13 cellular contexts compared by ENCODE assay signal in the genomic region with DNA sequence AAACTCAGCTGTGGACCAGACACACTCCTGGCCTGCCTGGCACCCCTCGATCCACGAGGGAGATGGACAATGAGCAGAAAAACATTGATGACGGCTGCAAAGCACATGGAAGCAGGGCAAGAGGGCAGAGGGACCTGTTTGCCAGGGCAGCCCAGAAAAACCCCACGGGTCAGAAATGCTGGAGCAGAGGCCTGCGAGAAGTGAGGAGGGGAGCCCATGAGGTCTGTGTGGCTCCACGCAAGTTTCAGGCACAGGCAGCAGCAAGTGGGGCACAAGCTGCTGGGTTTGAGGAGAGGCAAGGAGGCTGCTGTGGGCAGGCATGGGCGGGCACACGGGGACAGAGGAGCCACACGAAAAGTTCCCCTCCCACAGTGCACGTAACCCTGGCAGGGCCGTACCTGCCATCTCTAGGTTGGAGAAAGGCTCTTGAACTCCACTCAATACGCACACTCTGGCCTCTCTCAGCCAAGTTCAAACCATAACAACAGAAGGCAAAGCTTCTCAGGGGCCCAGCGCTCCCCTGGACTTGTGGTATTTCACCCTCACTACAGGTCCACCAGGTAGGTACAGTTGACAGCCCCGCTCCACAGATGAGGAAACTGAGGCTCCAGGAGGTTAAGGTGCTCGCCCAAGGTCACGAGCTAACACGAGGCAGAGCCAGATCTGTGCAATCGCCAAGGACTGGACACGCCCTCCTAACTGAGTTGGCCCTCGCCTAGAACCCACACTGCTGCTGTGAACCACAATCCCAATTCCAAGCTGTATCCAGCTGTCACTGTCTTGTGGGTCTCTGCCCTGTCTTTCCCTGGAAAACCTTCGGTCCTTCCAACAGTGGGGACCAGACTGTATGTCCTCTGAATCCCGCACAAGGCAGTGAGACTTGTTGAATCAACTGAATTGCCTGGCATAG.
DNase-seq lines count a peak whose midpoint lies in the region; ATAC-seq and TF ChIP-seq lines count a peak whose summit lies in the region.
"Had no signal": no experiment of that assay in that cellular context is flagged by ENCODE, and none has a peak within 500 bp of the region (broad histone marks: within the 10 kb centered on the region; RNA-seq: fewer than 3 reads in every experiment).

No MANE protein-coding gene starts in this region.

- in situ Hi-C loops in brain microvascular endothelial cell (cut with HindIII; ENCODE audit: low pct_ligation_motif_present, low sequenced_read_pairs), result no loop called here

- H3K4me1 Mint-ChIP-seq in activated CD8-positive, alpha-beta T cell treated with anti-CD3 and anti-CD28 coated beads for 36 hours (ENCODE audit: low read depth), result peaks cover 48% of the 10 kb centered on the region
- H3K4me1 Mint-ChIP-seq in activated CD8-positive, alpha-beta T cell treated with anti-CD3 and anti-CD28 coated beads, Interleukin-2, amount 10 ng/mL, durations not matched to agents 7 days and 5 days (ENCODE audit: low read depth), result peaks cover 12% of the 10 kb centered on the region

- no peaks in the 10 kb centered on the region for H3K27me3 ChIP-seq in brain microvascular endothelial cell (replicated peaks)
- no peaks in the 10 kb centered on the region for H3K27me3 ChIP-seq in mucosa of rectum (ENCODE audit: control insufficient read depth in 2 of 2, insufficient read depth in 2 of 2, low read length in 2 of 2)

- DNase-seq in activated CD8-positive, alpha-beta T cell treated with anti-CD3 and anti-CD28 coated beads for 36 hours, result no peak
- no peak for DNase-seq in activated CD8-positive, alpha-beta T cell treated with anti-CD3 and anti-CD28 coated beads, Interleukin-2, amount 10 ng/mL, durations not matched to agents 7 days and 5 days
- DNase-seq in brain microvascular endothelial cell (no peak), NCI-H2029 treated with DMSO at 0.1 percent for 48 hours (lab: John Stamatoyannopoulos, UW) (no peak), NCI-H82 treated with DMSO at 0.1 percent for 48 hours (lab: John Stamatoyannopoulos, UW; ENCODE audit: unreplicated experiment) (no peak)
- DNase-seq: ACHN; activated CD8-positive, alpha-beta memory T cell treated with anti-CD3 and anti-CD28 coated beads, Interleukin-2, amount 50 U/mL, for 4 hours; NCI-H187 had no signal

- H3K9me3 Mint-ChIP-seq in activated CD8-positive, alpha-beta T cell treated with anti-CD3 and anti-CD28 coated beads for 36 hours, result no peaks in the 10 kb centered on the region
- H3K9me3 Mint-ChIP-seq in activated CD8-positive, alpha-beta T cell treated with anti-CD3 and anti-CD28 coated beads, Interleukin-2, amount 10 ng/mL, durations not matched to agents 7 days and 5 days (ENCODE audit: insufficient read depth), result no peaks in the 10 kb centered on the region

- intact Hi-C loops in activated CD8-positive, alpha-beta T cell treated with anti-CD3 and anti-CD28 coated beads for 36 hours (cut with micrococcal nuclease), result no loop called here

- POLR2A ChIA-PET in activated CD8-positive, alpha-beta T cell treated with anti-CD3 and anti-CD28 coated beads for 36 hours (lab: Charles Lee), result interaction anchor here (0.8 kb wide), 1 partner anchor 31 kb away, joined by 3 read pairs; no protein-coding TSS in a partner anchor
- POLR2A ChIA-PET in activated CD8-positive, alpha-beta T cell treated with anti-CD3 and anti-CD28 coated beads, Interleukin-2, amount 10 ng/mL, durations not matched to agents 7 days and 5 days (lab: Charles Lee), result no interaction called here

- H3K27ac Mint-ChIP-seq in activated CD8-positive, alpha-beta T cell treated with anti-CD3 and anti-CD28 coated beads for 36 hours, result peak overlapping the region; percentile 63
- H3K27ac Mint-ChIP-seq in activated CD8-positive, alpha-beta T cell treated with anti-CD3 and anti-CD28 coated beads, Interleukin-2, amount 10 ng/mL, durations not matched to agents 7 days and 5 days, result no peak overlapping the region

- peaks cover 4% of the 10 kb centered on the region for H3K36me3 Mint-ChIP-seq in activated CD8-positive, alpha-beta T cell treated with anti-CD3 and anti-CD28 coated beads for 36 hours (ENCODE audit: low read depth)
- H3K36me3 Mint-ChIP-seq in activated CD8-positive, alpha-beta T cell treated with anti-CD3 and anti-CD28 coated beads, Interleukin-2, amount 10 ng/mL, durations not matched to agents 7 days and 5 days (ENCODE audit: low read depth), result peaks cover 4% of the 10 kb centered on the region

- H3K27me3 Mint-ChIP-seq in activated CD8-positive, alpha-beta T cell treated with anti-CD3 and anti-CD28 coated beads for 36 hours, result no peaks in the 10 kb centered on the region
- no peaks in the 10 kb centered on the region for H3K27me3 Mint-ChIP-seq in activated CD8-positive, alpha-beta T cell treated with anti-CD3 and anti-CD28 coated beads, Interleukin-2, amount 10 ng/mL, durations not matched to agents 7 days and 5 days (ENCODE audit: low read depth)

- H3K4me3 Mint-ChIP-seq in activated CD8-positive, alpha-beta T cell treated with anti-CD3 and anti-CD28 coated beads for 36 hours, result no peak overlapping the region
- H3K4me3 Mint-ChIP-seq in activated CD8-positive, alpha-beta T cell treated with anti-CD3 and anti-CD28 coated beads, Interleukin-2, amount 10 ng/mL, durations not matched to agents 7 days and 5 days, result no peak overlapping the region

- H3K4me3 ChIP-seq in brain microvascular endothelial cell (ENCODE audit: low read depth, low read length) (peak overlapping the region; percentile 34), mucosa of rectum (ENCODE audit: low read length in 2 of 2) (peak overlapping the region in 1 of 2 donors; percentile 64)

- no peak for ATAC-seq in activated CD8-positive, alpha-beta T cell treated with anti-CD3 and anti-CD28 coated beads for 36 hours
- no peak for ATAC-seq in activated CD8-positive, alpha-beta T cell treated with anti-CD3 and anti-CD28 coated beads, Interleukin-2, amount 10 ng/mL, durations not matched to agents 7 days and 5 days
- ATAC-seq in HG03354 (IDR thresholded peaks at IDR 0.05; ENCODE audit: poor library complexity, severe bottlenecking, unreplicated experiment), result no peak

- H3K9ac ChIP-seq in mucosa of rectum (ENCODE audit: low read depth in 1 of 2, low read length in 2 of 2), result peak overlapping the region; percentile 54 to 57

- H3K36me3 ChIP-seq in brain microvascular endothelial cell (replicated peaks) (peaks cover 21% of the 10 kb centered on the region), mucosa of rectum (ENCODE audit: control insufficient read depth in 2 of 2, insufficient read depth in 2 of 2, low read length in 2 of 2) (peaks cover 4 to 7% of the 10 kb centered on the region in 2 donors)

- H3K27ac ChIP-seq in brain microvascular endothelial cell, result no peak overlapping the region
- peak overlapping the region; percentile 93 to 95 for H3K27ac ChIP-seq in mucosa of rectum (ENCODE audit: low read depth in 2 of 2, low read length in 2 of 2)
- H3K27ac ChIP-seq in temporal lobe (ENCODE audit: low read depth, low read length), result peak overlapping the region; percentile 92
- H3K27ac ChIP-seq: epithelial cell of prostate, SK-N-MC had no signal

- CTCF ChIA-PET in activated CD8-positive, alpha-beta T cell treated with anti-CD3 and anti-CD28 coated beads for 36 hours (lab: Charles Lee), result interaction anchor here (2.5 kb wide), 1 partner anchor 176 kb away, joined by 6 read pairs; no protein-coding TSS in a partner anchor
- CTCF ChIA-PET in activated CD8-positive, alpha-beta T cell treated with anti-CD3 and anti-CD28 coated beads, Interleukin-2, amount 10 ng/mL, durations not matched to agents 7 days and 5 days (lab: Charles Lee), result no interaction called here

- no peak for TF ChIP-seq CTCF in activated CD8-positive, alpha-beta T cell treated with anti-CD3 and anti-CD28 coated beads for 36 hours (IDR thresholded peaks at IDR 0.05)
- no peak for TF ChIP-seq CTCF in brain microvascular endothelial cell (IDR thresholded peaks at IDR 0.05; ENCODE audit: low read depth, low read length, missing control alignments)

- H3K4me1 ChIP-seq in mucosa of rectum (ENCODE audit: control insufficient read depth in 2 of 2, insufficient read depth in 2 of 2, low read length in 2 of 2), result peaks cover 91 to 97% of the 10 kb centered on the region in 2 donors

- no peaks in the 10 kb centered on the region for H3K9me3 ChIP-seq in mucosa of rectum (ENCODE audit: control insufficient read depth in 2 of 2, low read length in 2 of 2)
